ENCODE assay signal across 30 cellular contexts in genomic region chr10:3198900-3199299, GRCh38.
"Had no signal": no experiment of that assay in that cellular context is flagged by ENCODE, and none has a peak within 500 bp of the region (broad histone marks: within the 10 kb centered on the region; RNA-seq: fewer than 3 reads in every experiment).

No MANE protein-coding gene starts in this region.

- H3K4me3 Mint-ChIP-seq: activated CD8-positive, alpha-beta T cell treated with anti-CD3 and anti-CD28 coated beads for 36 hours; activated naive CD4-positive, alpha-beta T cell treated with anti-CD3 and anti-CD28 coated beads, Interleukin-2, amount 10 ng/mL, durations not matched to agents 7 days and 5 days; brain had no signal

- H3K36me3 Mint-ChIP-seq: activated naive CD4-positive, alpha-beta T cell treated with anti-CD3 and anti-CD28 coated beads, Interleukin-2, amount 10 ng/mL, durations not matched to agents 7 days and 5 days; brain had no signal

- H3K9me3 ChIP-seq: ascending aorta, Peyer's patch, SJSA1 had no signal

- H3K27me3 ChIP-seq: ascending aorta, Peyer's patch, SJSA1 had no signal

- H3K4me3 ChIP-seq: ascending aorta, cardiac muscle cell, K562, Peyer's patch, SJSA1 had no signal

- DNase-seq: activated CD4-positive, alpha-beta T cell treated with anti-CD3 and anti-CD28 coated beads for 4 hours; activated CD8-positive, alpha-beta T cell treated with anti-CD3 and anti-CD28 coated beads for 36 hours; activated gamma-delta T cell treated with Interleukin-2 at 50 U/mL for 16 hours; activated naive CD4-positive, alpha-beta T cell treated with anti-CD3 and anti-CD28 coated beads, Interleukin-2, amount 10 ng/mL, durations not matched to agents 7 days and 5 days; activated T-cell treated with anti-CD3 and anti-CD28 coated beads for 4 hours; activated T-cell treated with anti-CD3 and anti-CD28 coated beads, Interleukin-2, amount 50 U/mL, for 48 hours; amniotic stem cell; cerebellar nuclear complex; Karpas-422; MM.1S; NCI-H1105 treated with DMSO at 0.1 percent for 48 hours; NCI-H1436 treated with DMSO at 0.1 percent for 48 hours; NCI-H187; NCI-H2081; NCI-H510A treated with DMSO at 0.1 percent for 48 hours; NCI-H69; NK-92 treated with Interleukin-12 subunit alpha and Interleukin-12 subunit beta, amount 100 ng/mL, for 24 hours; OCI-M1; Peyer's patch; SHP77; SW 1271 had no signal

- ATAC-seq: activated CD4-positive, CD25-positive, alpha-beta regulatory T cell treated with anti-CD3 and anti-CD28 coated beads, Interleukin-2, amount 50 U/mL, for 24 hours; activated CD8-positive, alpha-beta T cell treated with anti-CD3 and anti-CD28 coated beads for 36 hours; K562; SK-N-SH treated with all-trans-retinoic acid at 6 μM for 48 hours had no signal

- H3K9me3 Mint-ChIP-seq: activated CD8-positive, alpha-beta T cell treated with anti-CD3 and anti-CD28 coated beads for 36 hours; activated naive CD4-positive, alpha-beta T cell treated with anti-CD3 and anti-CD28 coated beads, Interleukin-2, amount 10 ng/mL, durations not matched to agents 7 days and 5 days; activated T-helper 2 cell treated with anti-CD3 and anti-CD28 coated beads, Interferon-gamma antibody, Interleukin-2, Interleukin-4, amounts not matched to agents 10 μg/mL and 5 μg/mL and 100 μg/mL, durations not matched to agents 14 hours and 24 hours and 36 hours had no signal

- H3K36me3 ChIP-seq: ascending aorta, cardiac muscle cell, Peyer's patch, SJSA1 had no signal

- H3K27ac ChIP-seq: ascending aorta, cardiac muscle cell, Peyer's patch, RWPE1, SJSA1 had no signal

- H3K27ac Mint-ChIP-seq: activated CD8-positive, alpha-beta T cell treated with anti-CD3 and anti-CD28 coated beads for 36 hours; activated naive CD4-positive, alpha-beta T cell treated with anti-CD3 and anti-CD28 coated beads, Interleukin-2, amount 10 ng/mL, durations not matched to agents 7 days and 5 days; activated T-helper 2 cell treated with anti-CD3 and anti-CD28 coated beads, Interferon-gamma antibody, Interleukin-2, Interleukin-4, amounts not matched to agents 10 μg/mL and 5 μg/mL and 100 μg/mL, durations not matched to agents 14 hours and 24 hours and 36 hours had no signal
